In the genomic region with DNA sequence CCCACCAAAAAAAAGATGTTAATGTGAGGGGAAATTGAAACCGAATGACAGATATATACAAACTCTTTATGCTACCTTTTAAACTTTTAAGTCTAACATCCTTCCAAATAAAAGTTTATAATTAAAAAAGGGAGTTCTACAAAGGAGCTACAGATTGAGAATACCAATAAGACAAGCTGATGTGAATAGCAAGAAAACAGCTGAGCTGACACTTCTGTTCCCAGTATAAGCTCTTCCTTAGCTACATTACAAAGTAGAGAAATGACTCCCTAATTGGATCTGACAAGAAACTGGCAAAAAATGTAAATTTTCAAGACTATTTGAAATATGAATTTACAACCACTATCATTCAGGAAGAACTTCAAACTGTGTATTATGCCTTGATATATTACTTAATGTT, we compare ENCODE assay signal across 30 cellular contexts.
"Had no signal": no experiment of that assay in that cellular context is flagged by ENCODE, and none has a peak within 500 bp of the region (broad histone marks: within the 10 kb centered on the region; RNA-seq: fewer than 3 reads in every experiment).

No MANE protein-coding gene starts in this region.

- H3K9me3 ChIP-seq: neutrophil, pancreas, prostate gland, right atrium auricular region, suprapubic skin, testis, tibial artery, transverse colon, vagina had no signal

- ATAC-seq: naive thymus-derived CD8-positive, alpha-beta T cell; natural killer cell treated with Interleukin-12 subunit alpha and Interleukin-12 subunit beta and Interleukin-15 and Interleukin-18, amount 100 ng/mL, for 72 hours; pancreas; sciatic nerve; stimulated activated memory B cell treated with anti-CD40 and anti-IgM and Interleukin-4, amounts not matched to agents 10 μg/mL and 1 μg/mL and 100 μg/mL, for 72 hours; stimulated activated naive CD8-positive, alpha-beta T cell treated with anti-CD3 and anti-CD28 coated beads, Interleukin-15, amount 100 ng/mL, for 72 hours; stimulated activated naive CD8-positive, alpha-beta T cell treated with anti-CD3 and anti-CD28 coated beads, Interleukin-15, Interleukin-2, amounts not matched to agents 100 U/mL and 50 U/mL, for 24 hours had no signal

- FAIRE-seq: pancreas, urothelium cell line had no signal

- H3K4me2 ChIP-seq: smooth muscle cell had no signal

- H3K4me3 ChIP-seq: pancreas, prostate gland, right atrium auricular region, skin epidermis, smooth muscle cell, spleen, suprapubic skin, testis, tibial artery, transverse colon, vagina had no signal

- H3K27ac ChIP-seq: neutrophil, pancreas, prostate gland, right atrium auricular region, skin epidermis, spleen, suprapubic skin, testis, tibial artery, transverse colon, vagina had no signal

- DNase-seq: naive B cell; naive thymus-derived CD8-positive, alpha-beta T cell; nephron progenitor cell; nucleus accumbens; pancreas; retina; spleen; stimulated activated CD4-positive, alpha-beta T cell treated with anti-CD3 and anti-CD28 coated beads, Interleukin-12 subunit alpha, Interleukin-12 subunit beta, amount 100 ng/mL, for 4 hours; stimulated activated CD4-positive, alpha-beta T cell treated with anti-CD3 and anti-CD28 coated beads, Interleukin-1b, Interleukin-23, amount 100 ng/mL, for 48 hours; stimulated activated CD4-positive, alpha-beta T cell treated with anti-CD3 and anti-CD28 coated beads, Interleukin-4, amount 100 ng/mL, for 1 hour; stimulated activated CD4-positive, alpha-beta T cell treated with anti-CD3 and anti-CD28 coated beads, Interleukin-4, amount 100 ng/mL, for 4 hours; stimulated activated CD8-positive, alpha-beta memory T cell treated with anti-CD3 and anti-CD28 coated beads, Interleukin-4, amount 100 ng/mL, for 48 hours; stimulated activated naive CD4-positive, alpha-beta T cell; stimulated activated naive CD8-positive, alpha-beta T cell treated with anti-CD3 and anti-CD28 coated beads, Interleukin-15, amount 100 ng/mL, for 72 hours; stimulated activated naive CD8-positive, alpha-beta T cell treated with anti-CD3 and anti-CD28 coated beads, Interleukin-15, Interleukin-2, amounts not matched to agents 100 U/mL and 50 U/mL, for 24 hours; substantia nigra; testis; tibial artery; transverse colon had no signal

- H3K36me3 ChIP-seq: neutrophil, pancreas, prostate gland, right atrium auricular region, spleen, suprapubic skin, transverse colon, vagina had no signal

- H3K27me3 ChIP-seq: neutrophil, pancreas, right atrium auricular region, spleen, suprapubic skin, testis, tibial artery, transverse colon, vagina had no signal

- H3K4me1 ChIP-seq: pancreas, prostate gland, spleen, suprapubic skin, testis, transverse colon, vagina had no signal
